In genomic region chr4:15902741-15903140, GRCh38 we compare ENCODE assay signal across 18 cellular contexts. TPM values are rescaled to one million over a fixed set of nuclear protein-coding genes. Genes with fewer than 3 reads are reported as not detected.
DNase-seq lines count a peak whose midpoint lies in the region; ATAC-seq and TF ChIP-seq lines count a peak whose summit lies in the region.
"Had no signal": no experiment of that assay in that cellular context is flagged by ENCODE, and none has a peak within 500 bp of the region (broad histone marks: within the 10 kb centered on the region; RNA-seq: fewer than 3 reads in every experiment).

No MANE protein-coding gene starts in this region.

- no peak for TF ChIP-seq CTCF in spleen (IDR thresholded peaks at IDR 0.05 in 8 of 11, conservative IDR thresholded peaks at IDR 0.05 in 3 of 11)

- peak overlapping the region in 5 of 8 donors; percentile 38 to 79 (median 71) for H3K27ac ChIP-seq in spleen
- H3K27ac ChIP-seq: SJCRH30 had no signal

- no peak for TF ChIP-seq POLR2A in spleen (IDR thresholded peaks at IDR 0.05)

- H3K9me3 ChIP-seq in spleen, result no peaks in the 10 kb centered on the region
- H3K9me3 ChIP-seq: SJCRH30 had no signal

- ATAC-seq in HG03432 (IDR thresholded peaks at IDR 0.05; ENCODE audit: unreplicated experiment), result no peak

- 42 to 69% (median 54%) methylated on average over 2 of the region's 2 CpGs for WGBS in spleen, 5 donors

- H3K4me1 ChIP-seq in spleen, result peaks cover 0 to 18% (median 1%) of the 10 kb centered on the region in 6 donors
- H3K4me1 ChIP-seq: SJCRH30 had no signal

- peak; percentile 29 to 53 for DNase-seq in Kasumi-1 (lab: John Stamatoyannopoulos, UW)
- DNase-seq in NOMO-1 treated with dmso at 0.1 percent for 144 hours (lab: John Stamatoyannopoulos, UW; ENCODE audit: unreplicated experiment), result peak; percentile 65
- peak; percentile 91 for DNase-seq in SKM-1 treated with dmso at 0.1 percent for 144 hours (lab: John Stamatoyannopoulos, UW; ENCODE audit: unreplicated experiment)
- DNase-seq in spleen, result no peak
- DNase-seq in NCI-H187 treated with DMSO at 0.1 percent for 48 hours (lab: John Stamatoyannopoulos, UW), result no peak
- no peak for DNase-seq in cerebellum (ENCODE audit: low spot score)
- DNase-seq: ACHN; CD4-positive, alpha-beta T cell; DMS79; H9; NCI-H1436; NCI-H2029 treated with DMSO at 0.1 percent for 48 hours; NCI-H774; SJCRH30 had no signal

- peak overlapping the region in 1 of 8 donors; percentile 34 for H3K4me3 ChIP-seq in spleen
- H3K4me3 ChIP-seq: SJCRH30 had no signal

- H3K36me3 ChIP-seq in spleen, result no peaks in the 10 kb centered on the region
- H3K36me3 ChIP-seq: SJCRH30 had no signal

- intact Hi-C loops in spleen (cut with DNase I; ENCODE audit: low total_unique reads), result no loop called here

- peaks cover 0 to 24% (median 9%) of the 10 kb centered on the region in 7 donors for H3K27me3 ChIP-seq in spleen (replicated peaks in 1 of 7)
- H3K27me3 ChIP-seq: SJCRH30 had no signal

RNA-seq across cellular contexts. Expression of gene FGFBP1, which starts 35.8 kb away (rescaled TPM):
- not detected for total RNA-seq in spleen
- under 1 TPM in 2 of 3 donors, not detected in 1; 0.08 to 0.10 TPM for polyA plus RNA-seq in spleen
- not detected for total RNA-seq in cerebellum
- total RNA-seq: CD4-positive, alpha-beta T cell; H9; LHCN-M2; NCI-H460; SJCRH30 had no signal
- polyA plus RNA-seq: IgD-negative memory B cell had no signal

Comparison
In these comparisons a context has a peak if more than half of its experiments do, and no peak if none do; other contexts are left out.
1. DNase-seq: peak in Kasumi-1 (2 of 2), NOMO-1 treated with dmso at 0.1 percent for 144 hours (single experiment) and SKM-1 treated with dmso at 0.1 percent for 144 hours (single experiment); none in spleen (single experiment), NCI-H187 treated with DMSO at 0.1 percent for 48 hours (single experiment) and cerebellum (single experiment).